Comparison of ENCODE assay signal across 20 cellular contexts in genomic region chr3:190036631-190037030, GRCh38.
DNase-seq lines count a peak whose midpoint lies in the region; ATAC-seq, FAIRE-seq and TF ChIP-seq lines count a peak whose summit lies in the region.
"Had no signal": no experiment of that assay in that cellular context is flagged by ENCODE, and none has a peak within 500 bp of the region (broad histone marks: within the 10 kb centered on the region; RNA-seq: fewer than 3 reads in every experiment).

No MANE protein-coding gene starts in this region.

- no peak overlapping the region for H2BK15ac ChIP-seq in mesenchymal stem cell (ENCODE audit: low read depth, poor library complexity, severe bottlenecking)

- no peak for DNase-seq in GM12892 (ENCODE audit: insufficient read length)
- DNase-seq in SK-N-MC (ENCODE audit: low read depth, low spot score): no peak
- DNase-seq in dedifferentiated amniotic fluid mesenchymal stem cell (ENCODE audit: extremely low spot score): peak; percentile 55
- DNase-seq in mesenchymal stem cell: peak; percentile 88
- no peak for DNase-seq in amygdala (lab: John Stamatoyannopoulos, UW)
- DNase-seq in foreskin melanocyte: no peak
- no peak for DNase-seq in CD1c-positive myeloid dendritic cell (ENCODE audit: extremely low spot score)
- DNase-seq: activated T-cell treated with anti-CD3 and anti-CD28 coated beads, Interleukin-2, amount 50 U/mL, for 72 hours; C1 segment of cervical spinal cord; DMS 273 treated with DMSO at 0.1 percent for 48 hours; left lung; NCI-H187; NCI-H524 treated with DMSO at 0.1 percent for 48 hours; right cardiac atrium; SHP77 treated with DMSO at 0.1 percent for 48 hours; stimulated activated naive CD8-positive, alpha-beta T cell treated with anti-CD3 and anti-CD28 coated beads, Interleukin-15, Interleukin-2, amounts not matched to agents 100 U/mL and 50 U/mL, for 24 hours; upper lobe of left lung had no signal

- H3K27ac ChIP-seq in SK-N-MC (peak overlapping the region; percentile 12; the same call in 1 of the 2 replicates), mesenchymal stem cell (ENCODE audit: low read length, poor library complexity, severe bottlenecking) (peak overlapping the region; percentile 28)
- H3K27ac ChIP-seq: left lung, neutrophil, upper lobe of left lung had no signal

- H2AFZ ChIP-seq in mesenchymal stem cell (ENCODE audit: low read depth, low read length): no peak overlapping the region

- peaks cover 7% of the 10 kb centered on the region for H3K79me1 ChIP-seq in mesenchymal stem cell (replicated peaks; ENCODE audit: low read length, poor library complexity, severe bottlenecking)

- H3K27me3 ChIP-seq in mesenchymal stem cell (ENCODE audit: control insufficient read depth in 1 of 2, insufficient read depth in 1 of 2, low read length in 2 of 2): no peaks in the 10 kb centered on the region
- H3K27me3 ChIP-seq: left lung, neutrophil, upper lobe of left lung had no signal

- H3K23ac ChIP-seq in mesenchymal stem cell (ENCODE audit: low read length in 2 of 2): no peak overlapping the region

- no peak for TF ChIP-seq POLR2A in GM12892 (IDR thresholded peaks at IDR 0.05; ENCODE audit: low read depth, low read length)

- WGBS in mesenchymal stem cell: 50% methylated on average over 1 of the region's 2 CpGs

- H4K8ac ChIP-seq in mesenchymal stem cell (ENCODE audit: low read length): no peak overlapping the region

- no peak overlapping the region for H2AK5ac ChIP-seq in mesenchymal stem cell (ENCODE audit: low read length, severe bottlenecking)

- H3K9ac ChIP-seq in SK-N-MC (ENCODE audit: insufficient read length): no peak overlapping the region
- no peak overlapping the region for H3K9ac ChIP-seq in mesenchymal stem cell (ENCODE audit: low read length)

- H3K36me3 ChIP-seq in SK-N-MC (ENCODE audit: insufficient read depth, low read length) (no peaks in the 10 kb centered on the region), mesenchymal stem cell (ENCODE audit: control insufficient read depth in 1 of 2, insufficient read depth in 2 of 2, low read depth in 1 of 2, low read length in 2 of 2) (peaks cover 0 to 2% of the 10 kb centered on the region in 2 experiments)
- H3K36me3 ChIP-seq: left lung, neutrophil, upper lobe of left lung had no signal

- peak; percentile 38 for FAIRE-seq in GM12892 (lab: Jason Lieb, UNC)
- FAIRE-seq: endometrium had no signal

- H3K4me2 ChIP-seq in mesenchymal stem cell (ENCODE audit: low read length, poor library complexity, severe bottlenecking): no peak overlapping the region

- no peak overlapping the region for H4K91ac ChIP-seq in mesenchymal stem cell (ENCODE audit: low read length)

- no peak overlapping the region for H3K4me3 ChIP-seq in SK-N-MC
- no peak overlapping the region for H3K4me3 ChIP-seq in mesenchymal stem cell (ENCODE audit: insufficient read depth in 1 of 2, low read depth in 1 of 2, low read length in 2 of 2)
- H3K4me3 ChIP-seq: left lung, upper lobe of left lung had no signal

- peak overlapping the region in 1 of 2 experiments; percentile 54 for H2BK12ac ChIP-seq in mesenchymal stem cell (ENCODE audit: low read length in 2 of 2)

- H3K9me3 ChIP-seq in SK-N-MC (ENCODE audit: low read depth, low read length) (peaks cover 5% of the 10 kb centered on the region; the same call in 1 of the 2 replicates), mesenchymal stem cell (ENCODE audit: control insufficient read depth, low read length) (no peaks in the 10 kb centered on the region)
- H3K9me3 ChIP-seq: left lung, neutrophil, upper lobe of left lung had no signal

- no peak overlapping the region for H3K14ac ChIP-seq in mesenchymal stem cell (ENCODE audit: low read length in 2 of 2)

- no peak for ATAC-seq in GM19397 (IDR thresholded peaks at IDR 0.05; ENCODE audit: unreplicated experiment)
- ATAC-seq: activated T-cell treated with anti-CD3 and anti-CD28 coated beads, Interleukin-2, amount 50 U/mL, for 72 hours; left lung; right cardiac atrium; stimulated activated naive CD8-positive, alpha-beta T cell treated with anti-CD3 and anti-CD28 coated beads, Interleukin-15, Interleukin-2, amounts not matched to agents 100 U/mL and 50 U/mL, for 24 hours had no signal

- H3K4ac ChIP-seq in mesenchymal stem cell (ENCODE audit: low read depth in 1 of 2, low read length in 2 of 2): no peak overlapping the region

- no peak overlapping the region for H2BK120ac ChIP-seq in mesenchymal stem cell (ENCODE audit: low read depth, low read length)

- peaks cover 7% of the 10 kb centered on the region for H3K4me1 ChIP-seq in mesenchymal stem cell (ENCODE audit: control insufficient read depth, insufficient read depth, low read depth, low read length)

- H3K18ac ChIP-seq in mesenchymal stem cell (ENCODE audit: low read depth in 1 of 2, low read length in 2 of 2): no peak overlapping the region

- no peak overlapping the region for H2BK5ac ChIP-seq in mesenchymal stem cell (ENCODE audit: low read depth, low read length, poor library complexity, severe bottlenecking)

Comparison
In these comparisons a context has a peak if more than half of its experiments do, and no peak if none do; other contexts are left out.
1. DNase-seq: peak in dedifferentiated amniotic fluid mesenchymal stem cell (single experiment) and mesenchymal stem cell (single experiment); none in GM12892 (single experiment), SK-N-MC (single experiment), amygdala (0 of 56), foreskin melanocyte (single experiment) and CD1c-positive myeloid dendritic cell (single experiment).